Comparison of ENCODE assay signal across 8 cellular contexts in the genomic region with DNA sequence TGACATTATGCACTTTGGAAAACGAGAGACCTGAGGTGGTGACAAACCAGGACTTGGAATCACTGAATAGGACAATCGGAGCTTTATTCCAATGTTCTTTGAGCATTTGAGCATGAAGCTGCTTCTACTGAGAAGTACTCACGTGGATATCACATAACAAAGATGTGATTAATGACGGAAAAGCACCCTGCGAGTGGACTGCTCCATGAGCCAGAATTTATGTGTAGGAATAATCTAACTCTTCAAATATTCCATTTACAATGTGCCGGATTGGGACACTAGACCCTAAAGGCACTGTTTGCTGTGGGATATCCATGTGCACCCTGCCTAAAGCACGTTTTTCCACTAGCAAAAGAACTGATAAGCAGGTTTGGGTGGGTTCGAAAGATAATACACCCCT. TPM values are rescaled to one million over a fixed set of nuclear protein-coding genes. Genes with fewer than 3 reads are reported as not detected.
A peak's percentile ranks its signal among the peaks of the same experiment; 100 is the strongest.
DNase-seq lines count a peak whose midpoint lies in the region; ATAC-seq, FAIRE-seq and TF ChIP-seq lines count a peak whose summit lies in the region.

No MANE protein-coding gene starts in this region.

- 41% methylated on average over 8 of the region's 8 CpGs for WGBS in A549 (ENCODE audit: missing lambda C conversion rate)
- WGBS in mesodermal cell (ENCODE audit: insufficient coverage in 2 of 2), 2 experiments: 81 to 88% methylated on average over 4 to 6 of the region's 8 CpGs
- 10 to 11% methylated on average over 8 of the region's 8 CpGs for WGBS in aorta, 2 donors

- H3K36me3 ChIP-seq in HEK293 (ENCODE audit: control insufficient read depth in 2 of 2, insufficient read depth in 1 of 2, low read length in 2 of 2) (no peaks in the 10 kb centered on the region), brain microvascular endothelial cell (replicated peaks) (no peaks in the 10 kb centered on the region), mesodermal cell (ENCODE audit: control insufficient read depth, insufficient read depth, low read length) (no peaks in the 10 kb centered on the region), aorta (ENCODE audit: control insufficient read depth in 1 of 2, insufficient read depth in 2 of 2, low read length in 1 of 2) (no peaks in the 10 kb centered on the region)

- no peak for DNase-seq in A549 (ENCODE audit: low read depth in 1 of 2, low spot score in 1 of 2)
- peak; percentile 11 for DNase-seq in brain microvascular endothelial cell
- DNase-seq in aorta: no peak
- no peak for DNase-seq in stimulated activated naive CD4-positive, alpha-beta T cell treated with Interleukin-2 at 50 U/mL for 16 hours (lab: John Stamatoyannopoulos, UW)

- H3K9me3 ChIP-seq in A549 (peaks cover 2% of the 10 kb centered on the region; the same call in 1 of the 3 replicates), HEK293 (ENCODE audit: control insufficient read depth, insufficient read depth, low read depth, low read length) (no peaks in the 10 kb centered on the region), mesodermal cell (ENCODE audit: control insufficient read depth, low read length) (peaks cover 8% of the 10 kb centered on the region), aorta (ENCODE audit: control insufficient read depth, low read length) (no peaks in the 10 kb centered on the region)

- CTCF ChIA-PET in A549 (lab: Yijun Ruan, JAX) (interaction anchor here (0.9 to 3.2 kb wide), 22 partner anchors 9 to 1807 kb away, joined by 3 to 38 read pairs (median 6); partner anchors contain the start of gene CREBL2), HEK293 (lab: Yijun Ruan, JAX) (interaction anchor here (0.6 to 2.3 kb wide), 17 partner anchors 9 to 488 kb away, joined by 3 to 15 read pairs (median 4); no protein-coding TSS in a partner anchor)

- peaks cover 35% of the 10 kb centered on the region for H3K4me1 ChIP-seq in A549
- peaks cover 15% of the 10 kb centered on the region for H3K4me1 ChIP-seq in HEK293 (ENCODE audit: control insufficient read depth, insufficient read depth, low read length)
- peaks cover 19% of the 10 kb centered on the region for H3K4me1 ChIP-seq in mesodermal cell (ENCODE audit: control insufficient read depth, insufficient read depth, low read length, poor library complexity, severe bottlenecking)
- peaks cover 0 to 3% of the 10 kb centered on the region in 2 donors for H3K4me1 ChIP-seq in aorta (ENCODE audit: control insufficient read depth in 1 of 2, insufficient read depth in 2 of 2, low read length in 2 of 2)

- intact Hi-C loops in aorta (cut with DNase I): loop anchor here (5.0 to 10.0 kb wide), 5 partner anchors 56 to 141 kb away; partner anchors contain the start of gene GPR19 (in 1 of the 2)

- POLR2A ChIA-PET in A549 (lab: Yijun Ruan, JAX): interaction anchor here (1.0 to 1.3 kb wide), 2 partner anchors 48 to 187 kb away, joined by 3 to 5 read pairs; partner anchors contain the start of gene CREBL2
- POLR2A ChIA-PET in HEK293 (lab: Yijun Ruan, JAX): interaction anchor here (0.8 to 1.3 kb wide), 3 partner anchors 30 to 162 kb away, joined by 4 to 6 read pairs (median 4); no protein-coding TSS in a partner anchor

- no peak for FAIRE-seq in A549 (lab: Jason Lieb, UNC)

- ATAC-seq in A549 (no peak), aorta (ENCODE audit: low FRiP score) (no peak), GM19328 (IDR thresholded peaks at IDR 0.05; ENCODE audit: unreplicated experiment) (no peak), HG03521 (IDR thresholded peaks at IDR 0.05; ENCODE audit: unreplicated experiment) (no peak)

- TF ChIP-seq CTCF in A549 (IDR thresholded peaks at IDR 0.05) (no peak), HEK293 (tag by site-specific recombination; IDR thresholded peaks at IDR 0.05) (no peak), brain microvascular endothelial cell (IDR thresholded peaks at IDR 0.05; ENCODE audit: low read depth, low read length, missing control alignments) (no peak)

- peak overlapping the region; percentile 98 for H3K27ac ChIP-seq in A549
- H3K27ac ChIP-seq in HEK293 (ENCODE audit: extremely low read depth, low read depth, low read length): peak overlapping the region; percentile 99
- peak overlapping the region; percentile 92 for H3K27ac ChIP-seq in brain microvascular endothelial cell
- H3K27ac ChIP-seq in mesodermal cell (ENCODE audit: low read depth, low read length, severe bottlenecking): peak overlapping the region; percentile 90
- H3K27ac ChIP-seq in aorta (ENCODE audit: low read depth in 1 of 2, low read length in 2 of 2): peak overlapping the region; percentile 79 to 95

- H3K4me2 ChIP-seq in A549: peak overlapping the region; percentile 86

- H3K4me3 ChIP-seq in A549 (peak overlapping the region; percentile 93; the same call in 2 of the 3 replicates), HEK293 (ENCODE audit: low read depth, low read length) (no peak overlapping the region), brain microvascular endothelial cell (ENCODE audit: low read depth, low read length) (no peak overlapping the region), mesodermal cell (ENCODE audit: extremely low read depth, insufficient read depth, low read length, poor library complexity, severe bottlenecking) (no peak overlapping the region), aorta (ENCODE audit: low read length in 2 of 2) (peak overlapping the region in 1 of 2 donors; percentile 98)

- H3K27me3 ChIP-seq in brain microvascular endothelial cell (replicated peaks): no peaks in the 10 kb centered on the region
- H3K27me3 ChIP-seq in aorta (ENCODE audit: control insufficient read depth in 1 of 2, insufficient read depth in 2 of 2, low read length in 1 of 2): no peaks in the 10 kb centered on the region

- no peak for TF ChIP-seq RAD21 in A549 (conservative IDR thresholded peaks at IDR 0.05 in 1 of 2, IDR thresholded peaks at IDR 0.05 in 1 of 2)

- TF ChIP-seq EP300 in A549 (IDR thresholded peaks at IDR 0.05): no peak

- in situ Hi-C loops in brain microvascular endothelial cell (cut with HindIII; ENCODE audit: low pct_ligation_motif_present, low sequenced_read_pairs): no loop called here

- TF ChIP-seq POLR2A in A549 (IDR thresholded peaks at IDR 0.05; ENCODE audit: low read length): no peak

TF ChIP-seq in A549, 52 proteins besides CTCF, POLR2A, EP300 and RAD21:
- no peak for TF ChIP-seq SMC3 (IDR thresholded peaks at IDR 0.05)
- no peak for TF ChIP-seq RNF2 (IDR thresholded peaks at IDR 0.05; ENCODE audit: borderline replicate concordance, low read depth)
- TF ChIP-seq, protein P1, sequence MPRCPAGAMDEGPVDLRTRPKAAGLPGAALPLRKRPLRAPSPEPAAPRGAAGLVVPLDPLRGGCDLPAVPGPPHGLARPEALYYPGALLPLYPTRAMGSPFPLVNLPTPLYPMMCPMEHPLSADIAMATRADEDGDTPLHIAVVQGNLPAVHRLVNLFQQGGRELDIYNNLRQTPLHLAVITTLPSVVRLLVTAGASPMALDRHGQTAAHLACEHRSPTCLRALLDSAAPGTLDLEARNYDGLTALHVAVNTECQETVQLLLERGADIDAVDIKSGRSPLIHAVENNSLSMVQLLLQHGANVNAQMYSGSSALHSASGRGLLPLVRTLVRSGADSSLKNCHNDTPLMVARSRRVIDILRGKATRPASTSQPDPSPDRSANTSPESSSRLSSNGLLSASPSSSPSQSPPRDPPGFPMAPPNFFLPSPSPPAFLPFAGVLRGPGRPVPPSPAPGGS (IDR thresholded peaks at IDR 0.05): 0 out of 3 replicates have a peak, but pooled peaks have one; percentile 17
- no peak for TF ChIP-seq HDAC2 (IDR thresholded peaks at IDR 0.05)

TF ChIP-seq in HEK293, 187 proteins besides CTCF, POLR2A, EP300 and RAD21 (continues in another document):
- TF ChIP-seq, protein P2, sequence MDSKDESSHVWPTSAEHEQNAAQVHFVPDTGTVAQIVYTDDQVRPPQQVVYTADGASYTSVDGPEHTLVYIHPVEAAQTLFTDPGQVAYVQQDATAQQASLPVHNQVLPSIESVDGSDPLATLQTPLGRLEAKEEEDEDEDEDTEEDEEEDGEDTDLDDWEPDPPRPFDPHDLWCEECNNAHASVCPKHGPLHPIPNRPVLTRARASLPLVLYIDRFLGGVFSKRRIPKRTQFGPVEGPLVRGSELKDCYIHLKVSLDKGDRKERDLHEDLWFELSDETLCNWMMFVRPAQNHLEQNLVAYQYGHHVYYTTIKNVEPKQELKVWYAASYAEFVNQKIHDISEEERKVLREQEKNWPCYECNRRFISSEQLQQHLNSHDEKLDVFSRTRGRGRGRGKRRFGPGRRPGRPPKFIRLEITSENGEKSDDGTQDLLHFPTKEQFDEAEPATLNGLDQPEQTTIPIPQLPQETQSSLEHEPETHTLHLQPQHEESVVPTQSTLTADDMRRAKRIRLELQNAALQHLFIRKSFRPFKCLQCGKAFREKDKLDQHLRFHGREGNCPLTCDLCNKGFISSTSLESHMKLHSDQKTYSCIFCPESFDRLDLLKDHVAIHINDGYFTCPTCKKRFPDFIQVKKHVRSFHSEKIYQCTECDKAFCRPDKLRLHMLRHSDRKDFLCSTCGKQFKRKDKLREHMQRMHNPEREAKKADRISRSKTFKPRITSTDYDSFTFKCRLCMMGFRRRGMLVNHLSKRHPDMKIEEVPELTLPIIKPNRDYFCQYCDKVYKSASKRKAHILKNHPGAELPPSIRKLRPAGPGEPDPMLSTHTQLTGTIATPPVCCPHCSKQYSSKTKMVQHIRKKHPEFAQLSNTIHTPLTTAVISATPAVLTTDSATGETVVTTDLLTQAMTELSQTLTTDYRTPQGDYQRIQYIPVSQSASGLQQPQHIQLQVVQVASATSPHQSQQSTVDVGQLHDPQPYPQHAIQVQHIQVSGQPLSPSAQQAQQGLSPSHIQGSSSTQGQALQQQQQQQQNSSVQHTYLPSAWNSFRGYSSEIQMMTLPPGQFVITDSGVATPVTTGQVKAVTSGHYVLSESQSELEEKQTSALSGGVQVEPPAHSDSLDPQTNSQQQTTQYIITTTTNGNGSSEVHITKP (tag by site-specific recombination; IDR thresholded peaks at IDR 0.05): peak; percentile 94
- no peak for TF ChIP-seq SALL2 (tag by site-specific recombination; IDR thresholded peaks at IDR 0.05; ENCODE audit: borderline replicate concordance)

RNA-seq across cellular contexts. Expression of gene DUSP16, which starts 0.9 kb away (rescaled TPM):
- polyA plus RNA-seq in A549 (2011; rRNA removed): 34.7 and 43.0 TPM in 2 replicates
- 5.9 and 7.2 TPM in 2 replicates for polyA plus RNA-seq in A549 (2012; cell fraction: cytosol; rRNA removed)
- 6.1 and 6.2 TPM in 2 replicates for polyA plus RNA-seq in A549 (2012; cell fraction: nucleus; rRNA removed)
- polyA plus RNA-seq in A549 (2017; fragmentation: RNase III; extraction: RNeasy Plus Mini Kit Qiagen cat#74134 plus additional on column Dnase treatment): 13.1 to 19.0 TPM (median 18.2 TPM) in 3 replicates
- polyA minus RNA-seq in A549 (2011; rRNA and poly(A)+ RNA removed): 40.7 and 54.4 TPM in 2 replicates
- polyA plus RNA-seq in mesodermal cell (2013, experiment 1 of 2): 24.0 TPM
- 17.9 TPM for polyA plus RNA-seq in mesodermal cell (2013, experiment 2 of 2)
- 10 to 100 TPM; 22.0 to 27.4 TPM for total RNA-seq in aorta
- 10 to 100 TPM in 1 of 2 donors, 1 to 10 TPM in 1; 3.1 to 13.1 TPM for polyA plus RNA-seq in aorta

RNA-seq across cellular contexts. Expression of gene CREBL2, which starts 48.1 kb away (rescaled TPM):
- polyA plus RNA-seq in A549 (2011; rRNA removed) (30.9 and 31.4 TPM in 2 replicates), A549 (2017; fragmentation: RNase III; extraction: RNeasy Plus Mini Kit Qiagen cat#74134 plus additional on column Dnase treatment) (21.9 to 24.3 TPM (median 23.9 TPM) in 3 replicates), aorta (10 to 100 TPM; 26.6 to 47.1 TPM)
- polyA plus RNA-seq in A549 (2012; cell fraction: cytosol; rRNA removed): 8.2 and 9.4 TPM in 2 replicates
- polyA plus RNA-seq in A549 (2012; cell fraction: nucleus; rRNA removed): 2.9 and 4.2 TPM in 2 replicates
- polyA minus RNA-seq in A549 (2011; rRNA and poly(A)+ RNA removed): 12.2 and 13.6 TPM in 2 replicates
- polyA plus RNA-seq in mesodermal cell (2013, experiment 1 of 2): 22.4 TPM
- polyA plus RNA-seq in mesodermal cell (2013, experiment 2 of 2): 20.4 TPM
- total RNA-seq in aorta: 10 to 100 TPM; 31.2 to 42.5 TPM
